Comparison of ENCODE assay signal across 12 cellular contexts in genomic region chr9:89676281-89676680, GRCh38.
A peak's percentile ranks its signal among the peaks of the same experiment; 100 is the strongest.
DNase-seq lines count a peak whose midpoint lies in the region; ATAC-seq and TF ChIP-seq lines count a peak whose summit lies in the region.
"Had no signal": no experiment of that assay in that cellular context is flagged by ENCODE, and none has a peak within 500 bp of the region (broad histone marks: within the 10 kb centered on the region; RNA-seq: fewer than 3 reads in every experiment).

No MANE protein-coding gene starts in this region.

- H3K27ac ChIP-seq in right atrium auricular region (peak overlapping the region in 1 of 2 donors; percentile 34), upper lobe of left lung (peak overlapping the region in 3 of 4 donors; percentile 8 to 52 (median 19))
- H3K27ac ChIP-seq: neutrophil had no signal

- peak; percentile 69 for ATAC-seq in Right ventricle myocardium inferior
- peak; percentile 77 for ATAC-seq in left ventricle myocardium superior
- peak; percentile 45 to 82 for ATAC-seq in upper lobe of left lung (ENCODE audit: low FRiP score in 2 of 2)
- no peak for ATAC-seq in HG02610 (IDR thresholded peaks at IDR 0.05; ENCODE audit: unreplicated experiment)
- ATAC-seq: activated CD8-positive, alpha-beta T cell treated with anti-CD3 and anti-CD28 coated beads for 36 hours had no signal

- no peak for TF ChIP-seq CTCF in right atrium auricular region (IDR thresholded peaks at IDR 0.05)
- no peak for TF ChIP-seq CTCF in upper lobe of left lung (IDR thresholded peaks at IDR 0.05)

- intact Hi-C loops in Right ventricle myocardium inferior (cut with DNase I), result no loop called here
- intact Hi-C loops in left ventricle myocardium superior (cut with micrococcal nuclease), result no loop called here

- H3K9me3 ChIP-seq in right atrium auricular region, result no peaks in the 10 kb centered on the region
- no peaks in the 10 kb centered on the region for H3K9me3 ChIP-seq in upper lobe of left lung
- H3K9me3 ChIP-seq: neutrophil had no signal

- H3K27me3 ChIP-seq in right atrium auricular region, result no peaks in the 10 kb centered on the region
- no peaks in the 10 kb centered on the region for H3K27me3 ChIP-seq in upper lobe of left lung
- H3K27me3 ChIP-seq: neutrophil had no signal

- H3K4me1 ChIP-seq in right atrium auricular region, result peaks cover 0 to 23% of the 10 kb centered on the region in 2 donors
- peaks cover 7 to 36% (median 21%) of the 10 kb centered on the region in 4 donors for H3K4me1 ChIP-seq in upper lobe of left lung

- no peak for TF ChIP-seq EP300 in upper lobe of left lung (IDR thresholded peaks at IDR 0.05)

- H3K36me3 ChIP-seq in right atrium auricular region (no peaks in the 10 kb centered on the region), upper lobe of left lung (no peaks in the 10 kb centered on the region)
- H3K36me3 ChIP-seq: neutrophil had no signal

- no peak for TF ChIP-seq POLR2A in upper lobe of left lung (IDR thresholded peaks at IDR 0.05)

- 67 to 76% methylated on average over 17 to 21 of the region's 22 CpGs for WGBS in upper lobe of left lung, 2 donors

- DNase-seq in Right ventricle myocardium inferior (ENCODE audit: missing footprints), result peak; percentile 84
- DNase-seq in right atrium auricular region (ENCODE audit: low spot score), result no peak
- DNase-seq in RPMI8226, result peak; percentile 89
- DNase-seq in left ventricle myocardium superior, result peak; percentile 89
- DNase-seq in upper lobe of left lung, result peak; percentile 84
- DNase-seq in NOMO-1 (lab: John Stamatoyannopoulos, UW; ENCODE audit: unreplicated experiment in 2 of 2), result no peak
- no peak for DNase-seq in HUDEP-2 (lab: John Stamatoyannopoulos, UW; ENCODE audit: unreplicated experiment in 76 of 76)
- DNase-seq: activated CD8-positive, alpha-beta T cell treated with anti-CD3 and anti-CD28 coated beads for 36 hours; immature natural killer cell; stimulated activated CD4-positive, alpha-beta T cell treated with anti-CD3 and anti-CD28 coated beads, Interleukin-2, amount 100 ng/mL, for 48 hours had no signal

- H3K4me3 ChIP-seq in right atrium auricular region (no peak overlapping the region), upper lobe of left lung (no peak overlapping the region)

Comparison
In these comparisons a context has a peak if more than half of its experiments do, and no peak if none do; other contexts are left out.
1. DNase-seq: peak in Right ventricle myocardium inferior (single experiment), RPMI8226 (single experiment), left ventricle myocardium superior (single experiment) and upper lobe of left lung (2 of 2); none in right atrium auricular region (single experiment), NOMO-1 (0 of 2) and HUDEP-2 (0 of 76).